In the genomic region with DNA sequence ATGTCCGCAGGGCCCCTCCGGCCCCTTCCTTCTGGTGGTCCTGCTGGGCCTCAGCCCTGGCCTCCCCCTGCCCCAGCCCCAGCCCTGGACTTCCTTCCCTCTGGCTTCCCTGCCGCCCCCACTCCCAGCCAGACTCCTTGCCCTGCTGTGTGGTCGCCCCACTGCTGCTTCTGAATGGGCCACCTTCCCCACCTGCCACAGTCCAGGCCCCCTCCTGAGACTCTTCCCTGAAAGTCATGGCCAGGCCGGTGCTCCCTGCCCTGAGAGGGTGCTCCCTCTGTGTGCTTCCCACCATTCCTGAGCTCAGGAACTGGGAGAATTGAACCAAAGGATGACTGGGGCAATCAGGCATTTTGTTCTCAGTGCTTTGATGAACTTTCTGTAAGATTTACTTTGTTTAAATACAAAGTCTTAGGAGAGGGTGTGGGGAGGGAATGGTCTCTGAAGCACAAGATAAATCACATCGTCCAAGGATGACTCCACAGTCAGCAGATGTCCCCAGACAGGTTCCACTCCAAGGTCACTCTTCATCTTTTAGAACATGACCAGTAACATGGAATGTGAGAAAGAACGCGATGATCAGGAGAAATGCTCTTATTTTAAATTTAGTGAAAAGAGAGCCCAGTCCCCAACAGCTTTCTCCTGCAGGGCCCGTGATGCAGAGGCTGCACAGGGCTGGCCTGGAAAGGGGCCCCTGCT, we compare ENCODE assay signal across 9 cellular contexts.
DNase-seq lines count a peak whose midpoint lies in the region; ATAC-seq and TF ChIP-seq lines count a peak whose summit lies in the region.
"Had no signal": no experiment of that assay in that cellular context is flagged by ENCODE, and none has a peak within 500 bp of the region (broad histone marks: within the 10 kb centered on the region; RNA-seq: fewer than 3 reads in every experiment).

No MANE protein-coding gene starts in this region.

- H3K4me3 ChIP-seq in GM06990 (replicated peaks; ENCODE audit: low read depth, low read length), result peak overlapping the region; percentile 96
- peak overlapping the region; percentile 44 to 51 for H3K4me3 ChIP-seq in foreskin fibroblast (ENCODE audit: low read depth in 1 of 2, low read length in 2 of 2)
- peak overlapping the region; percentile 5 for H3K4me3 ChIP-seq in skeletal muscle cell (ENCODE audit: low read depth, low read length)

- 0 out of 2 replicates have a peak overlapping the region, but pooled peaks have one; percentile 28 for H3K27ac ChIP-seq in VCaP

- no peak for DNase-seq in GM06990 (ENCODE audit: extremely low read depth, insufficient read length)
- DNase-seq in foreskin fibroblast, result no peak
- no peak for DNase-seq in skeletal muscle cell (ENCODE audit: low read depth)
- DNase-seq in LoVo (ENCODE audit: low spot score), result no peak
- no peak for DNase-seq in AG08396 (ENCODE audit: low spot score)
- DNase-seq: NCI-H1417 treated with DMSO at 0.1 percent for 48 hours had no signal

- ATAC-seq in HG02571 (IDR thresholded peaks at IDR 0.05; ENCODE audit: unreplicated experiment) (no peak), HG03432 (IDR thresholded peaks at IDR 0.05; ENCODE audit: unreplicated experiment) (no peak)

- TF ChIP-seq CTCF in GM06990 (IDR thresholded peaks at IDR 0.05; ENCODE audit: insufficient read depth, low read length, poor library complexity, severe bottlenecking) (no peak), VCaP (conservative IDR thresholded peaks at IDR 0.05) (no peak), foreskin fibroblast (IDR thresholded peaks at IDR 0.05; ENCODE audit: low read depth, low read length) (no peak)

- H3K36me3 ChIP-seq in GM06990 (ENCODE audit: control insufficient read depth, insufficient read depth, low read length), result peaks cover 20% of the 10 kb centered on the region

- H3K27me3 ChIP-seq in GM06990 (replicated peaks; ENCODE audit: control insufficient read depth, insufficient read depth, low read length), result no peaks in the 10 kb centered on the region

Comparison
In these comparisons a context has a peak if more than half of its experiments do, and no peak if none do; other contexts are left out.
1. H3K4me3 ChIP-seq: peak in every context shown above with its lines; median percentile 96 in GM06990; 48 in foreskin fibroblast; 5 in skeletal muscle cell.